ENCODE assay signal across 30 cellular contexts in genomic region chr4:145199056-145199713, GRCh38. TPM values are rescaled to one million over a fixed set of nuclear protein-coding genes. Genes with fewer than 3 reads are reported as not detected.
DNase-seq lines count a peak whose midpoint lies in the region; ATAC-seq, FAIRE-seq and TF ChIP-seq lines count a peak whose summit lies in the region.
"Had no signal": no experiment of that assay in that cellular context is flagged by ENCODE, and none has a peak within 500 bp of the region (broad histone marks: within the 10 kb centered on the region; RNA-seq: fewer than 3 reads in every experiment).

No MANE protein-coding gene starts in this region.

- H3F3A ChIP-seq in GM23338 (replicated peaks; ENCODE audit: low read depth): no peaks in the 10 kb centered on the region

- no peaks in the 10 kb centered on the region for H3K9me2 ChIP-seq in GM23338 (ENCODE audit: insufficient read depth)

- in situ Hi-C loops in K562 (cut with MboI): no loop called here

- no peaks in the 10 kb centered on the region for H3K36me3 Mint-ChIP-seq in GM23338 (ENCODE audit: low read depth)
- no peaks in the 10 kb centered on the region for H3K36me3 Mint-ChIP-seq in immature natural killer cell
- H3K36me3 Mint-ChIP-seq: CD14-positive monocyte; CD4-positive, alpha-beta memory T cell; CD4-positive, CD25-positive, alpha-beta regulatory T cell; CD8-positive, alpha-beta memory T cell had no signal

- no peaks in the 10 kb centered on the region for H3K9me3 Mint-ChIP-seq in GM23338
- H3K9me3 Mint-ChIP-seq in immature natural killer cell: no peaks in the 10 kb centered on the region
- H3K9me3 Mint-ChIP-seq: CD14-positive monocyte; CD4-positive, alpha-beta memory T cell; CD8-positive, alpha-beta memory T cell had no signal

- H3K9me1 ChIP-seq in K562 (ENCODE audit: control insufficient read depth, insufficient read depth, low read length): no peaks in the 10 kb centered on the region

- no TSS peak for BruUV-seq in K562 (replicated peaks; lab: Mats Ljungman, UMichigan)

- H3K4me1 ChIP-seq in GM23338 (ENCODE audit: insufficient read depth) (no peaks in the 10 kb centered on the region), K562 (replicated peaks in 1 of 2; ENCODE audit: control insufficient read depth in 2 of 2, insufficient read depth in 2 of 2, low read length in 2 of 2) (peaks cover 13 to 16% of the 10 kb centered on the region in 2 experiments; a peak in 2 of 5 replicates), foreskin keratinocyte (peaks cover 6% of the 10 kb centered on the region)
- H3K4me1 ChIP-seq: BE2C had no signal

- CTCF ChIA-PET in K562 (lab: Yijun Ruan, JAX; ENCODE audit: low intra/inter-chr PET ratio): no interaction called here

- H4K20me1 ChIP-seq in GM23338 (replicated peaks; ENCODE audit: insufficient read depth) (no peaks in the 10 kb centered on the region), K562 (replicated peaks; ENCODE audit: control insufficient read depth, insufficient read depth, low read length) (no peaks in the 10 kb centered on the region)
- H4K20me1 ChIP-seq: BLaER1 had no signal

- no peak overlapping the region for H3K27ac ChIP-seq in GM23338 (ENCODE audit: low read depth)
- H3K27ac ChIP-seq in K562 (ENCODE audit: extremely low read depth, low read depth, low read length): no peak overlapping the region
- H3K27ac ChIP-seq in foreskin keratinocyte: no peak overlapping the region
- H3K27ac ChIP-seq: BLaER1 had no signal

- no peaks in the 10 kb centered on the region; the same call in 2 of the 3 replicates for H3K4me1 Mint-ChIP-seq in GM23338
- H3K4me1 Mint-ChIP-seq in immature natural killer cell: no peaks in the 10 kb centered on the region
- H3K4me1 Mint-ChIP-seq: CD4-positive, alpha-beta memory T cell; CD4-positive, CD25-positive, alpha-beta regulatory T cell; CD8-positive, alpha-beta memory T cell had no signal

- FAIRE-seq in K562 (lab: Jason Lieb, UNC): peak; percentile 55
- FAIRE-seq: A204.1, GM12878, GM12892, GM18507, GM19239 had no signal

- WGBS in K562 (ENCODE audit: insufficient coverage, low coverage, missing lambda C conversion rate): 5% methylated on average over 6 of the region's 6 CpGs

- H3K27me3 ChIP-seq in GM23338 (ENCODE audit: insufficient read depth) (no peaks in the 10 kb centered on the region), K562 (ENCODE audit: control insufficient read depth in 2 of 2, insufficient read depth in 2 of 2, low read length in 2 of 2) (no peaks in the 10 kb centered on the region), foreskin keratinocyte (no peaks in the 10 kb centered on the region)
- H3K27me3 ChIP-seq: BE2C, BLaER1 had no signal

- H2AFZ ChIP-seq in GM23338 (peak overlapping the region; percentile 90), K562 (ENCODE audit: low read depth, low read length) (peak overlapping the region; percentile 57)

- H3K36me3 ChIP-seq in GM23338 (ENCODE audit: insufficient read depth): no peaks in the 10 kb centered on the region
- no peaks in the 10 kb centered on the region for H3K36me3 ChIP-seq in K562 (ENCODE audit: control insufficient read depth, insufficient read depth, low read length)
- H3K36me3 ChIP-seq: BE2C, BLaER1 had no signal

- ATAC-seq in GM23338 (no peak), K562 (peak; percentile 73), foreskin keratinocyte (no peak), GM18870 (IDR thresholded peaks at IDR 0.05; ENCODE audit: unreplicated experiment) (no peak)
- ATAC-seq: GM12878 had no signal

- H3K27me3 Mint-ChIP-seq in GM23338 (ENCODE audit: insufficient read depth, low read depth, poor library complexity) (no peaks in the 10 kb centered on the region), immature natural killer cell (ENCODE audit: low read depth in 3 of 3) (no peaks in the 10 kb centered on the region)

- POLR2A ChIA-PET in K562 (lab: Yijun Ruan, JAX): interaction anchor here (1.2 kb wide), 1 partner anchor 9 kb away, joined by 3 read pairs; no protein-coding TSS in a partner anchor

- no peaks in the 10 kb centered on the region for H3K79me2 ChIP-seq in GM23338 (replicated peaks; ENCODE audit: insufficient read depth)
- no peaks in the 10 kb centered on the region for H3K79me2 ChIP-seq in K562 (ENCODE audit: control insufficient read depth, insufficient read depth, low read length)

- no peak overlapping the region for H3K4me3 Mint-ChIP-seq in GM23338
- no peak overlapping the region for H3K4me3 Mint-ChIP-seq in immature natural killer cell
- H3K4me3 Mint-ChIP-seq: CD14-positive monocyte; CD4-positive, alpha-beta memory T cell; CD4-positive, CD25-positive, alpha-beta regulatory T cell; CD8-positive, alpha-beta memory T cell had no signal

- TF ChIP-seq POLR2A in K562 (conservative IDR thresholded peaks at IDR 0.05) (no peak), erythroblast (IDR thresholded peaks at IDR 0.05; ENCODE audit: low read length) (no peak)

- no peak for TF ChIP-seq EP300 in K562 (IDR thresholded peaks at IDR 0.05; ENCODE audit: low read length)

- H3K27ac Mint-ChIP-seq in GM23338 (no peak overlapping the region; the same call in 1 of the 2 replicates), immature natural killer cell (no peak overlapping the region)
- H3K27ac Mint-ChIP-seq: CD14-positive monocyte; CD4-positive, alpha-beta memory T cell; CD4-positive, CD25-positive, alpha-beta regulatory T cell; CD8-positive, alpha-beta memory T cell had no signal

- TF ChIP-seq CTCF in GM23338 (conservative IDR thresholded peaks at IDR 0.05; ENCODE audit: low read depth in 2 of 2) (no peak), K562 (IDR thresholded peaks at IDR 0.05 in 2 of 3, conservative IDR thresholded peaks at IDR 0.05 in 1 of 3; ENCODE audit: insufficient read depth in 2 of 3, low read depth in 1 of 3, low read length in 3 of 3) (no peak), foreskin keratinocyte (conservative IDR thresholded peaks at IDR 0.05) (no peak)

- DNase-seq in GM23338 (ENCODE audit: low spot score) (no peak), HUDEP-2 (lab: John Stamatoyannopoulos, UW; ENCODE audit: unreplicated experiment in 76 of 76) (peak in 72 of 76 experiments; percentile 2 to 77 (median 43)), K562 (ENCODE audit: extremely low read depth in 1 of 4, low spot score in 3 of 4) (peak in 2 of 4 experiments; percentile 18 to 51), erythroblast (lab: John Stamatoyannopoulos, UW) (peak; percentile 64 to 81), kidney glomerular epithelial cell (lab: John Stamatoyannopoulos, UW) (no peak), immature natural killer cell (no peak), foreskin keratinocyte (no peak)
- DNase-seq: 8988T; ACHN; BE2C; C1 segment of cervical spinal cord; CD4-positive, alpha-beta memory T cell; CD4-positive, CD25-positive, alpha-beta regulatory T cell; CD8-positive, alpha-beta memory T cell; COR-L47; DMS 273 treated with DMSO at 0.1 percent for 48 hours; DMS153; DMS53; DMS79; DND-41; EL; GDM1 had no signal

- intact Hi-C loops in K562 (cut with micrococcal nuclease): no loop called here

- H3K4me3 ChIP-seq in GM23338 (no peak overlapping the region), K562 (no peak overlapping the region)
- H3K4me3 ChIP-seq: BLaER1, GM12878 had no signal

- TF ChIP-seq RAD21 in K562 (CRISPR knock-in tag; conservative IDR thresholded peaks at IDR 0.05 in 1 of 2, IDR thresholded peaks at IDR 0.05 in 1 of 2): no peak

- peak overlapping the region; percentile 1 to 75; a peak in 1 of 4 replicates for H3K9ac ChIP-seq in K562 (ENCODE audit: insufficient read depth in 1 of 2, low read depth in 2 of 2, low read length in 2 of 2)
- H3K9ac ChIP-seq: BLaER1 had no signal

- H3K4me2 ChIP-seq in GM23338: no peak overlapping the region
- peak overlapping the region; percentile 65 for H3K4me2 ChIP-seq in K562 (ENCODE audit: insufficient read depth, low read length)
- H3K4me2 ChIP-seq: BLaER1 had no signal

- no peaks in the 10 kb centered on the region for H3K9me3 ChIP-seq in K562 (replicated peaks; ENCODE audit: control insufficient read depth, insufficient read depth, low read depth, low read length)
- H3K9me3 ChIP-seq: BE2C, BLaER1 had no signal

TF ChIP-seq in GM23338, 12 proteins besides CTCF, POLR2A, EP300 and RAD21 (continues in another document):
- no peak for TF ChIP-seq POLR2AphosphoS5 (IDR thresholded peaks at IDR 0.05; ENCODE audit: low read depth)

TF ChIP-seq in K562, 482 proteins besides CTCF, POLR2A, EP300 and RAD21 (continues in another document):
- TF ChIP-seq CTBP1 (IDR thresholded peaks at IDR 0.05; ENCODE audit: borderline replicate concordance) (peak; percentile 19; the same call in 1 of the 2 replicates), RCOR1 (IDR thresholded peaks at IDR 0.05; ENCODE audit: borderline replicate concordance in 1 of 2, low read depth in 2 of 2, low read length in 2 of 2) (0 out of 4 replicates have a peak, but pooled peaks of 1 of the 2 experiments have one; percentile 37), CBFA2T3 (IDR thresholded peaks at IDR 0.05) (peak; percentile 54), SMARCE1 (IDR thresholded peaks at IDR 0.05) (peak; percentile 17; the same call in 1 of the 2 replicates), PYGO2 (tag; IDR thresholded peaks at IDR 0.05) (no peak), ARID1B (IDR thresholded peaks at IDR 0.05) (peak; percentile 51), TCF3 (CRISPR knock-in tag; IDR thresholded peaks at IDR 0.05) (peak; percentile 4; the same call in 1 of the 2 replicates), KHSRP (IDR thresholded peaks at IDR 0.05) (no peak)

RNA-seq across cellular contexts. Expression of gene OTUD4, which starts 18.8 kb away (rescaled TPM):
- 42.2 and 53.2 TPM in 2 replicates for total RNA-seq in GM23338 (2014; rRNA removed; shearing (Covaris generic))
- polyA plus RNA-seq in GM23338 (2016; fragmentation: Nextera tagmentation; extraction: Ambion mirVana) (15.5 and 17.9 TPM in 2 replicates), K562 (2011; rRNA removed) (20.4 and 24.8 TPM in 2 replicates), K562 (2014; fragmentation: Illumina TruSeq; extraction: Trizol) (21.2 and 26.3 TPM in 2 replicates), K562 (2014; fragmentation: Nextera tagmentation; extraction: Ambion mirVana) (1 to 10 TPM; 4.2 to 8.2 TPM), K562 (2014; rRNA removed) (13.4 and 15.0 TPM in 2 replicates), immature natural killer cell (10 to 100 TPM in 1 of 3 donors, 1 to 10 TPM in 2; 3.0 to 13.0 (median 8.2) TPM), foreskin keratinocyte (6.3 and 7.5 TPM in 2 replicates)
- 40.1 and 136 TPM in 2 replicates for total RNA-seq in K562 (2011; cell fraction: chromatin; rRNA removed; ENCODE audit: low replicate concordance)
- 25.3 and 32.8 TPM in 2 replicates for total RNA-seq in K562 (2011; cell fraction: nucleolus; rRNA removed)
- total RNA-seq in K562 (2011; cell fraction: nucleoplasm; rRNA removed): 54.3 and 78.7 TPM in 2 replicates
- total RNA-seq in K562 (2014; rRNA removed) (9.1 and 12.0 TPM in 2 replicates), K562 (2014; rRNA removed; fragmentation: Illumina TruSeq; extraction: Trizol) (29.0 and 38.0 TPM in 2 replicates), K562 (2015; rRNA removed; fragmentation: Illumina TruSeq; extraction: Trizol) (21.7 and 25.8 TPM in 2 replicates), K562 (2021) (25.7 and 27.5 TPM in 2 replicates), foreskin keratinocyte (33.7 and 36.4 TPM in 2 replicates)
- 8.4 and 12.1 TPM in 2 replicates for polyA plus RNA-seq in K562 (2011; cell fraction: cytosol; rRNA removed)
- polyA plus RNA-seq in K562 (2011; cell fraction: nucleus; rRNA removed): 37.6 and 42.9 TPM in 2 replicates
- polyA plus RNA-seq in K562 (2012): 9.9 and 13.5 TPM in 2 replicates
- polyA minus RNA-seq in K562 (2011; rRNA and poly(A)+ RNA removed): 44.4 and 50.5 TPM in 2 replicates
- polyA minus RNA-seq in K562 (2011; cell fraction: cytosol; rRNA and poly(A)+ RNA removed): 16.4 and 17.5 TPM in 2 replicates
- 40.0 and 66.3 TPM in 2 replicates for polyA minus RNA-seq in K562 (2011; cell fraction: nucleus; rRNA and poly(A)+ RNA removed)

Comparison
In these comparisons a context has a peak if more than half of its experiments do, and no peak if none do; other contexts are left out.
1. DNase-seq: peak in HUDEP-2 (72 of 76) and erythroblast (2 of 2); none in GM23338 (single experiment), kidney glomerular epithelial cell (single experiment), immature natural killer cell (0 of 3) and foreskin keratinocyte (0 of 2).